Comparison of ENCODE assay signal across 8 cellular contexts in genomic region chr11:78039391-78039918, GRCh38. TPM values are rescaled to one million over a fixed set of nuclear protein-coding genes. Genes with fewer than 3 reads are reported as not detected.
A peak's percentile ranks its signal among the peaks of the same experiment; 100 is the strongest.
DNase-seq lines count a peak whose midpoint lies in the region; ATAC-seq and TF ChIP-seq lines count a peak whose summit lies in the region.

No MANE protein-coding gene starts in this region.

- peak overlapping the region in 3 of 4 donors; percentile 43 to 68 (median 48) for H3K27ac ChIP-seq in gastroesophageal sphincter
- peak overlapping the region; percentile 96 for H3K27ac ChIP-seq in subcutaneous abdominal adipose tissue (ENCODE audit: low read depth, low read length)

- intact Hi-C loops in activated CD4-positive, alpha-beta T cell treated with anti-CD3 and anti-CD28 coated beads for 36 hours (cut with DNase I, micrococcal nuclease) = no loop called here

- H3K4me1 ChIP-seq in gastroesophageal sphincter = peaks cover 0 to 15% (median 0%) of the 10 kb centered on the region in 3 donors
- peaks cover 3 to 40% (median 16%) of the 10 kb centered on the region in 5 donors for H3K4me1 ChIP-seq in subcutaneous abdominal adipose tissue (ENCODE audit: control insufficient read depth in 5 of 5, insufficient read depth in 5 of 5, low read length in 5 of 5)

- no peaks in the 10 kb centered on the region for H3K27me3 Mint-ChIP-seq in activated CD4-positive, alpha-beta T cell treated with anti-CD3 and anti-CD28 coated beads for 36 hours

- no peak for DNase-seq in activated CD4-positive, alpha-beta T cell treated with anti-CD3 and anti-CD28 coated beads for 36 hours
- no peak for DNase-seq in activated CD4-positive, alpha-beta T cell treated with anti-CD3 and anti-CD28 coated beads for 48 hours
- peak; percentile 47 for DNase-seq in SK-MEL-5 (ENCODE audit: low read depth, low spot score)
- no peak for DNase-seq in erythroblast (lab: John Stamatoyannopoulos, UW)
- no peak for DNase-seq in G401 (ENCODE audit: low spot score)

- H3K9me3 Mint-ChIP-seq in activated CD4-positive, alpha-beta T cell treated with anti-CD3 and anti-CD28 coated beads for 36 hours (ENCODE audit: low read depth) = no peaks in the 10 kb centered on the region

- WGBS in gastroesophageal sphincter (ENCODE audit: low coverage in 1 of 2), 2 donors = 66 to 80% methylated on average over 2 to 4 of the region's 4 CpGs

- H3K27ac Mint-ChIP-seq in activated CD4-positive, alpha-beta T cell treated with anti-CD3 and anti-CD28 coated beads for 36 hours = peak overlapping the region; percentile 81

- peaks cover 10% of the 10 kb centered on the region for H3K4me1 Mint-ChIP-seq in activated CD4-positive, alpha-beta T cell treated with anti-CD3 and anti-CD28 coated beads for 36 hours

- POLR2A ChIA-PET in activated CD4-positive, alpha-beta T cell treated with anti-CD3 and anti-CD28 coated beads for 36 hours (lab: Charles Lee) = interaction anchor here (0.6 to 1.4 kb wide), 4 partner anchors 8 to 533 kb away, joined by 3 to 4 read pairs (median 3); no protein-coding TSS in a partner anchor

- TF ChIP-seq POLR2A in gastroesophageal sphincter (IDR thresholded peaks at IDR 0.05) (no peak), erythroblast (IDR thresholded peaks at IDR 0.05; ENCODE audit: low read length) (no peak)

- in situ Hi-C loops in SK-MEL-5 (cut with HindIII; ENCODE audit: low pct_unique_long_range_greater_than_20kb, low sequenced_read_pairs) (no loop called here), G401 (cut with HindIII; ENCODE audit: low sequenced_read_pairs) (no loop called here)

- H3K27me3 ChIP-seq in gastroesophageal sphincter (no peaks in the 10 kb centered on the region), subcutaneous abdominal adipose tissue (ENCODE audit: control insufficient read depth in 5 of 5, insufficient read depth in 4 of 5, low read length in 5 of 5) (no peaks in the 10 kb centered on the region)

- peak; percentile 52 for ATAC-seq in activated CD4-positive, alpha-beta T cell treated with anti-CD3 and anti-CD28 coated beads for 36 hours
- no peak for ATAC-seq in gastroesophageal sphincter
- ATAC-seq in HG03025 (IDR thresholded peaks at IDR 0.05; ENCODE audit: low FRiP score, unreplicated experiment) = no peak

- no peaks in the 10 kb centered on the region for H3K36me3 Mint-ChIP-seq in activated CD4-positive, alpha-beta T cell treated with anti-CD3 and anti-CD28 coated beads for 36 hours (ENCODE audit: low read depth)

- TF ChIP-seq CTCF in gastroesophageal sphincter (IDR thresholded peaks at IDR 0.05) = no peak

- no peaks in the 10 kb centered on the region for H3K36me3 ChIP-seq in gastroesophageal sphincter
- H3K36me3 ChIP-seq in subcutaneous abdominal adipose tissue (ENCODE audit: control insufficient read depth in 5 of 5, insufficient read depth in 5 of 5, low read length in 5 of 5) = no peaks in the 10 kb centered on the region

- no peak overlapping the region for H3K4me3 Mint-ChIP-seq in activated CD4-positive, alpha-beta T cell treated with anti-CD3 and anti-CD28 coated beads for 36 hours

- peak overlapping the region in 2 of 5 donors; percentile 66 to 94 for H3K9ac ChIP-seq in subcutaneous abdominal adipose tissue (ENCODE audit: low read length in 5 of 5)

- TF ChIP-seq EP300 in gastroesophageal sphincter (IDR thresholded peaks at IDR 0.05) = no peak

- H3K4me3 ChIP-seq in gastroesophageal sphincter = no peak overlapping the region
- peak overlapping the region in 4 of 5 donors; percentile 44 to 66 (median 48) for H3K4me3 ChIP-seq in subcutaneous abdominal adipose tissue (ENCODE audit: low read depth in 1 of 5, low read length in 5 of 5)

- H3K9me3 ChIP-seq in gastroesophageal sphincter = no peaks in the 10 kb centered on the region
- no peaks in the 10 kb centered on the region for H3K9me3 ChIP-seq in subcutaneous abdominal adipose tissue (ENCODE audit: control insufficient read depth in 5 of 5, low read length in 5 of 5)

- CTCF ChIA-PET in activated CD4-positive, alpha-beta T cell treated with anti-CD3 and anti-CD28 coated beads for 36 hours (lab: Charles Lee) = interaction anchor here (0.6 to 1.1 kb wide), 2 partner anchors 43 to 360 kb away, joined by 3 to 6 read pairs; no protein-coding TSS in a partner anchor

RNA-seq across cellular contexts. Expression of gene KCTD14, which starts 16.4 kb away (rescaled TPM):
- under 1 TPM; 0.14 to 0.21 TPM for total RNA-seq in activated CD4-positive, alpha-beta T cell treated with anti-CD3 and anti-CD28 coated beads for 36 hours
- 0.80 TPM in 1 of 2 replicates, not detected in the other for total RNA-seq in SK-MEL-5 (2014; rRNA removed; shearing (Covaris generic))
- polyA plus RNA-seq in SK-MEL-5 (2015; cell fraction: cytosol; rRNA removed) = 0.25 TPM in 1 of 2 replicates, not detected in the other
- polyA plus RNA-seq in SK-MEL-5 (2015; cell fraction: nucleus; rRNA removed) = not detected in 2 replicates
- total RNA-seq in gastroesophageal sphincter = 1 to 10 TPM in 3 of 4 donors, under 1 TPM in 1; 0.58 to 2.3 (median 1.4) TPM
- total RNA-seq in G401 (2014; rRNA removed; shearing (Covaris generic)) = 9.6 and 16.9 TPM in 2 replicates

RNA-seq across cellular contexts. Expression of gene THRSP, which starts 24.2 kb away (rescaled TPM):
- total RNA-seq in activated CD4-positive, alpha-beta T cell treated with anti-CD3 and anti-CD28 coated beads for 36 hours = not detected
- not detected in 2 replicates for total RNA-seq in SK-MEL-5 (2014; rRNA removed; shearing (Covaris generic))
- not detected in 2 replicates for polyA plus RNA-seq in SK-MEL-5 (2015; cell fraction: cytosol; rRNA removed)
- polyA plus RNA-seq in SK-MEL-5 (2015; cell fraction: nucleus; rRNA removed) = not detected in 2 replicates
- total RNA-seq in gastroesophageal sphincter = 1 to 10 TPM in 1 of 4 donors, not detected in 3; 2.0 TPM
- total RNA-seq in G401 (2014; rRNA removed; shearing (Covaris generic)) = not detected in 2 replicates

RNA-seq across cellular contexts. Expression of gene NDUFC2, which starts 40.2 kb away (rescaled TPM):
- 100 to 1,000 TPM; 214 to 236 TPM for total RNA-seq in activated CD4-positive, alpha-beta T cell treated with anti-CD3 and anti-CD28 coated beads for 36 hours
- 182 and 191 TPM in 2 replicates for total RNA-seq in SK-MEL-5 (2014; rRNA removed; shearing (Covaris generic))
- polyA plus RNA-seq in SK-MEL-5 (2015; cell fraction: cytosol; rRNA removed) = 165 and 327 TPM in 2 replicates
- 12.9 and 18.7 TPM in 2 replicates for polyA plus RNA-seq in SK-MEL-5 (2015; cell fraction: nucleus; rRNA removed)
- 100 to 1,000 TPM in 1 of 4 donors, 10 to 100 TPM in 3; 67.8 to 102 (median 79.6) TPM for total RNA-seq in gastroesophageal sphincter
- total RNA-seq in G401 (2014; rRNA removed; shearing (Covaris generic)) = 175 and 183 TPM in 2 replicates

RNA-seq across cellular contexts. Expression of gene INTS4, which starts 45.0 kb away (rescaled TPM):
- total RNA-seq in activated CD4-positive, alpha-beta T cell treated with anti-CD3 and anti-CD28 coated beads for 36 hours = 10 to 100 TPM; 53.8 to 55.4 TPM
- 28.7 and 30.3 TPM in 2 replicates for total RNA-seq in SK-MEL-5 (2014; rRNA removed; shearing (Covaris generic))
- 16.9 and 18.6 TPM in 2 replicates for polyA plus RNA-seq in SK-MEL-5 (2015; cell fraction: cytosol; rRNA removed)
- polyA plus RNA-seq in SK-MEL-5 (2015; cell fraction: nucleus; rRNA removed) = 82.7 and 93.3 TPM in 2 replicates
- total RNA-seq in gastroesophageal sphincter = 10 to 100 TPM; 16.5 to 32.1 (median 18.8) TPM
- total RNA-seq in G401 (2014; rRNA removed; shearing (Covaris generic)) = 16.8 and 23.0 TPM in 2 replicates

Comparison
In these comparisons a context has a peak if more than half of its experiments do, and no peak if none do; other contexts are left out.
1. H3K4me3 ChIP-seq: peak in subcutaneous abdominal adipose tissue (4 of 5); none in gastroesophageal sphincter (0 of 2).